In the genomic region with DNA sequence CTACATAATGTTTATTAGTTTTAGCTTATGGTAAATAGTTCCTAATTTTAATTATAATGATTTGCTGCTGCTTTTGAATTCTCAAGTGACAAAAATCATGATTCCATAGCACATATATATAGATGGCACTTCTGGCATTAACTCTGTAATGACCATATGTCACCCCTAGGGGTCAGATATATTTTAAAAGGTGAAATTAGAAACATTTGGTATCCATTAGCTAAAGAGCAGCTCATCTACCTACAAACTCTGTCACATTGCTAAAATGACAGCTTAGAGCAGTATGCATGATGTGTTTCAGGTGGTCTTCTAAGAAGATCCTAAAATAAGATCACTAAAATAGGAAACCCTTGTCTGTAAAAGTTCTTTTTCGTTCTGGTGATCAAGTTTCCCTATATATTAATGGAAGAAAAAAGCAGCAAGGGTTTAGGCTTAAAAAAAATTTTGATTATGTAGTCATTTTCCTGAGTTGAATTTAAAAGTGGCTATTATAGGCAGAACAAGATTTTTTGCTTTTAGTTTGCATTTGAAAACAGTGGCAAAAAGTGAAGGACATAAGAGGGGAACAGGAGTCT, we compare ENCODE assay signal across 8 cellular contexts.
DNase-seq lines count a peak whose midpoint lies in the region; ATAC-seq and TF ChIP-seq lines count a peak whose summit lies in the region.

No MANE protein-coding gene starts in this region.

- no peak overlapping the region for H3K27ac ChIP-seq in VCaP
- H3K27ac ChIP-seq in spleen: no peak overlapping the region

- H3K4me1 ChIP-seq in spleen: no peaks in the 10 kb centered on the region

- no peaks in the 10 kb centered on the region for H3K36me3 Mint-ChIP-seq in activated T-helper 1 cell treated with anti-CD3 and anti-CD28 coated beads, Interleukin-12 subunit alpha, Interleukin-12 subunit beta, Interleukin-2, Interleukin-4 antibody, amounts not matched to agents 30 ng/mL and 10 ng/mL and 1 ng/mL, durations not matched to agents 14 hours and 24 hours and 36 hours (ENCODE audit: low read depth)

- DNase-seq in stimulated activated naive CD8-positive, alpha-beta T cell treated with anti-CD3 and anti-CD28 coated beads, Interleukin-15, Interleukin-2, amounts not matched to agents 100 U/mL and 50 U/mL, for 24 hours: no peak
- no peak for DNase-seq in stimulated activated naive CD8-positive, alpha-beta T cell treated with anti-CD3 and anti-CD28 coated beads, Interleukin-15, amount 100 ng/mL, for 72 hours
- DNase-seq in spleen (no peak), KG1 (lab: John Stamatoyannopoulos, UW) (no peak), anterior cingulate cortex (lab: John Stamatoyannopoulos, UW) (no peak)
- no peak for DNase-seq in activated T-helper 1 cell treated with anti-CD3 and anti-CD28 coated beads, Interleukin-12 subunit alpha, Interleukin-12 subunit beta, Interleukin-2, Interleukin-4 antibody, amounts not matched to agents 30 ng/mL and 10 ng/mL and 1 ng/mL, durations not matched to agents 14 hours and 24 hours and 36 hours (ENCODE audit: low spot score)

- intact Hi-C loops in spleen (cut with DNase I; ENCODE audit: low total_unique reads): no loop called here
- intact Hi-C loops in activated T-helper 1 cell treated with anti-CD3 and anti-CD28 coated beads, Interleukin-12 subunit alpha, Interleukin-12 subunit beta, Interleukin-2, Interleukin-4 antibody, amounts not matched to agents 30 ng/mL and 10 ng/mL and 1 ng/mL, durations not matched to agents 14 hours and 24 hours and 36 hours (cut with micrococcal nuclease): loop anchor here (5.0 kb wide), 1 partner anchor 838 kb away; no protein-coding TSS in a partner anchor

- TF ChIP-seq CTCF in VCaP (conservative IDR thresholded peaks at IDR 0.05) (peak; percentile 37), spleen (IDR thresholded peaks at IDR 0.05 in 8 of 11, conservative IDR thresholded peaks at IDR 0.05 in 3 of 11) (peak in 6 of 11 experiments; percentile 18 to 48 (median 30))

- H3K9me3 Mint-ChIP-seq in stimulated activated naive CD8-positive, alpha-beta T cell treated with anti-CD3 and anti-CD28 coated beads, Interleukin-15, amount 100 ng/mL, for 72 hours: no peaks in the 10 kb centered on the region
- H3K9me3 Mint-ChIP-seq in activated T-helper 1 cell treated with anti-CD3 and anti-CD28 coated beads, Interleukin-12 subunit alpha, Interleukin-12 subunit beta, Interleukin-2, Interleukin-4 antibody, amounts not matched to agents 30 ng/mL and 10 ng/mL and 1 ng/mL, durations not matched to agents 14 hours and 24 hours and 36 hours: no peaks in the 10 kb centered on the region

- no peaks in the 10 kb centered on the region for H3K27me3 Mint-ChIP-seq in stimulated activated naive CD8-positive, alpha-beta T cell treated with anti-CD3 and anti-CD28 coated beads, Interleukin-15, amount 100 ng/mL, for 72 hours
- H3K27me3 Mint-ChIP-seq in activated T-helper 1 cell treated with anti-CD3 and anti-CD28 coated beads, Interleukin-12 subunit alpha, Interleukin-12 subunit beta, Interleukin-2, Interleukin-4 antibody, amounts not matched to agents 30 ng/mL and 10 ng/mL and 1 ng/mL, durations not matched to agents 14 hours and 24 hours and 36 hours (ENCODE audit: insufficient read depth): no peaks in the 10 kb centered on the region

- H3K9me3 ChIP-seq in spleen: no peaks in the 10 kb centered on the region

- no peak overlapping the region for H3K27ac Mint-ChIP-seq in stimulated activated naive CD8-positive, alpha-beta T cell treated with anti-CD3 and anti-CD28 coated beads, Interleukin-15, amount 100 ng/mL, for 72 hours
- H3K27ac Mint-ChIP-seq in activated T-helper 1 cell treated with anti-CD3 and anti-CD28 coated beads, Interleukin-12 subunit alpha, Interleukin-12 subunit beta, Interleukin-2, Interleukin-4 antibody, amounts not matched to agents 30 ng/mL and 10 ng/mL and 1 ng/mL, durations not matched to agents 14 hours and 24 hours and 36 hours: no peak overlapping the region

- ATAC-seq in stimulated activated naive CD8-positive, alpha-beta T cell treated with anti-CD3 and anti-CD28 coated beads, Interleukin-15, Interleukin-2, amounts not matched to agents 100 U/mL and 50 U/mL, for 24 hours: peak; percentile 43
- no peak for ATAC-seq in stimulated activated naive CD8-positive, alpha-beta T cell treated with anti-CD3 and anti-CD28 coated beads, Interleukin-15, amount 100 ng/mL, for 72 hours
- peak; percentile 83 for ATAC-seq in HG03135 (IDR thresholded peaks at IDR 0.05; ENCODE audit: unreplicated experiment)

- no peaks in the 10 kb centered on the region for H3K27me3 ChIP-seq in spleen (replicated peaks in 1 of 7)

- no peak overlapping the region for H3K4me3 ChIP-seq in spleen

- 85 to 98% (median 94%) methylated on average over 1 of the region's 1 CpG for whole genome bisulfite sequencing in spleen, 5 donors

- no peak overlapping the region for H3K4me3 Mint-ChIP-seq in stimulated activated naive CD8-positive, alpha-beta T cell treated with anti-CD3 and anti-CD28 coated beads, Interleukin-15, amount 100 ng/mL, for 72 hours
- no peak overlapping the region for H3K4me3 Mint-ChIP-seq in activated T-helper 1 cell treated with anti-CD3 and anti-CD28 coated beads, Interleukin-12 subunit alpha, Interleukin-12 subunit beta, Interleukin-2, Interleukin-4 antibody, amounts not matched to agents 30 ng/mL and 10 ng/mL and 1 ng/mL, durations not matched to agents 14 hours and 24 hours and 36 hours

- H3K4me1 Mint-ChIP-seq in stimulated activated naive CD8-positive, alpha-beta T cell treated with anti-CD3 and anti-CD28 coated beads, Interleukin-15, amount 100 ng/mL, for 72 hours: no peaks in the 10 kb centered on the region
- no peaks in the 10 kb centered on the region for H3K4me1 Mint-ChIP-seq in activated T-helper 1 cell treated with anti-CD3 and anti-CD28 coated beads, Interleukin-12 subunit alpha, Interleukin-12 subunit beta, Interleukin-2, Interleukin-4 antibody, amounts not matched to agents 30 ng/mL and 10 ng/mL and 1 ng/mL, durations not matched to agents 14 hours and 24 hours and 36 hours (ENCODE audit: low read depth)

- peaks cover 0 to 4% (median 0%) of the 10 kb centered on the region in 6 donors for H3K36me3 ChIP-seq in spleen

- no peak for TF ChIP-seq POLR2A in spleen (IDR thresholded peaks at IDR 0.05)
